ENCODE assay signal across 19 cellular contexts in genomic region chr18:58361212-58361611, GRCh38.
DNase-seq lines count a peak whose midpoint lies in the region; ATAC-seq and TF ChIP-seq lines count a peak whose summit lies in the region.
"Had no signal": no experiment of that assay in that cellular context is flagged by ENCODE, and none has a peak within 500 bp of the region (broad histone marks: within the 10 kb centered on the region; RNA-seq: fewer than 3 reads in every experiment).

No MANE protein-coding gene starts in this region.

- no peak for TF ChIP-seq POLR2A in stomach (IDR thresholded peaks at IDR 0.05)

- intact Hi-C loops in stomach (cut with DNase I; ENCODE audit: low total_unique reads): no loop called here

- H3K4me3 Mint-ChIP-seq in GM23338: no peak overlapping the region
- H3K4me3 Mint-ChIP-seq in chondrocyte (ENCODE audit: unreplicated experiment): no peak overlapping the region
- H3K4me3 Mint-ChIP-seq: activated naive CD4-positive, alpha-beta T cell treated with anti-CD3 and anti-CD28 coated beads for 36 hours; CD4-positive, alpha-beta T cell had no signal

- H3K4me3 ChIP-seq in GM23338: no peak overlapping the region
- H3K4me3 ChIP-seq in right atrium auricular region: peak overlapping the region in 1 of 2 donors; percentile 23
- H3K4me3 ChIP-seq in stomach: no peak overlapping the region

- H3K27ac Mint-ChIP-seq in GM23338: peak overlapping the region; percentile 16; the same call in 1 of the 2 replicates
- H3K27ac Mint-ChIP-seq in chondrocyte (ENCODE audit: unreplicated experiment): peak overlapping the region; percentile 97
- H3K27ac Mint-ChIP-seq: activated naive CD4-positive, alpha-beta T cell treated with anti-CD3 and anti-CD28 coated beads for 36 hours; CD4-positive, alpha-beta T cell had no signal

- no peaks in the 10 kb centered on the region for H3K9me2 ChIP-seq in GM23338 (ENCODE audit: insufficient read depth)

- H3F3A ChIP-seq in GM23338 (replicated peaks; ENCODE audit: low read depth): no peaks in the 10 kb centered on the region

- TF ChIP-seq CTCF in GM23338 (conservative IDR thresholded peaks at IDR 0.05; ENCODE audit: low read depth in 2 of 2) (no peak), chondrocyte (IDR thresholded peaks at IDR 0.05) (no peak), right atrium auricular region (IDR thresholded peaks at IDR 0.05) (no peak), stomach (IDR thresholded peaks at IDR 0.05) (no peak)

- DNase-seq in GM23338 (ENCODE audit: low spot score): no peak
- no peak for DNase-seq in chondrocyte (ENCODE audit: low spot score)
- no peak for DNase-seq in right atrium auricular region (ENCODE audit: low spot score)
- no peak for DNase-seq in stomach
- DNase-seq in HuH-7.5 (ENCODE audit: low spot score): no peak
- no peak for DNase-seq in NCI-H226
- DNase-seq: activated CD4-positive, CD25-positive, alpha-beta regulatory T cell treated with anti-CD3 and anti-CD28 coated beads, Interleukin-2, amount 50 U/mL, for 72 hours; activated CD8-positive, alpha-beta memory T cell treated with anti-CD3 and anti-CD28 coated beads, Interleukin-2, amount 50 U/mL, for 4 hours; activated naive CD4-positive, alpha-beta T cell treated with anti-CD3 and anti-CD28 coated beads for 36 hours; CD4-positive, alpha-beta T cell; cerebellar nuclear complex; Kasumi-1; mesendoderm; NCI-H524; stimulated activated CD4-positive, alpha-beta T cell treated with anti-CD3 and anti-CD28 coated beads, Interleukin-12 subunit alpha, Interleukin-12 subunit beta, amount 100 ng/mL, for 4 hours had no signal

- H3K27me3 Mint-ChIP-seq in GM23338 (ENCODE audit: insufficient read depth, low read depth, poor library complexity): no peaks in the 10 kb centered on the region
- no peaks in the 10 kb centered on the region for H3K27me3 Mint-ChIP-seq in chondrocyte (ENCODE audit: low read depth)

- H3K27me3 ChIP-seq in GM23338 (ENCODE audit: insufficient read depth) (no peaks in the 10 kb centered on the region), right atrium auricular region (no peaks in the 10 kb centered on the region), stomach (no peaks in the 10 kb centered on the region)

- no peaks in the 10 kb centered on the region for H3K9me3 Mint-ChIP-seq in GM23338
- H3K9me3 Mint-ChIP-seq in chondrocyte (ENCODE audit: low read depth): no peaks in the 10 kb centered on the region
- H3K9me3 Mint-ChIP-seq: activated naive CD4-positive, alpha-beta T cell treated with anti-CD3 and anti-CD28 coated beads for 36 hours; CD4-positive, alpha-beta T cell had no signal

- H3K36me3 ChIP-seq in GM23338 (ENCODE audit: insufficient read depth) (peaks cover 10% of the 10 kb centered on the region), right atrium auricular region (peaks cover 15% of the 10 kb centered on the region), stomach (peaks cover 23 to 66% (median 49%) of the 10 kb centered on the region in 4 donors)

- no peak overlapping the region for H2AFZ ChIP-seq in GM23338

- no peak overlapping the region for H3K4me2 ChIP-seq in GM23338

- H3K36me3 Mint-ChIP-seq in GM23338 (ENCODE audit: low read depth) (peaks cover 23% of the 10 kb centered on the region; the same call in 2 of the 3 replicates), chondrocyte (ENCODE audit: low read depth) (peaks cover 2% of the 10 kb centered on the region)

- ATAC-seq in GM23338 (no peak), HG03565 (IDR thresholded peaks at IDR 0.05; ENCODE audit: unreplicated experiment) (no peak), HG03175 (IDR thresholded peaks at IDR 0.05; ENCODE audit: unreplicated experiment) (no peak)
- ATAC-seq: esophagus mucosa, HCT116 had no signal

- no peaks in the 10 kb centered on the region for H4K20me1 ChIP-seq in GM23338 (replicated peaks; ENCODE audit: insufficient read depth)

- H3K9me3 ChIP-seq in right atrium auricular region: no peaks in the 10 kb centered on the region
- no peaks in the 10 kb centered on the region for H3K9me3 ChIP-seq in stomach

- no peaks in the 10 kb centered on the region for H3K79me2 ChIP-seq in GM23338 (replicated peaks; ENCODE audit: insufficient read depth)

- H3K27ac ChIP-seq in GM23338 (ENCODE audit: low read depth): peak overlapping the region; percentile 41; the same call in 1 of the 2 replicates
- peak overlapping the region; percentile 67 to 78 for H3K27ac ChIP-seq in right atrium auricular region
- H3K27ac ChIP-seq in stomach: peak overlapping the region in 4 of 5 donors; percentile 45 to 74 (median 56)

- TF ChIP-seq EP300 in stomach (IDR thresholded peaks at IDR 0.05): no peak

- H3K4me1 Mint-ChIP-seq in GM23338 (peaks cover 45% of the 10 kb centered on the region), chondrocyte (ENCODE audit: low read depth) (peaks cover 62% of the 10 kb centered on the region)

- WGBS in stomach, 5 donors: 83 to 90% (median 88%) methylated on average over 5 of the region's 5 CpGs

- H3K4me1 ChIP-seq in GM23338 (ENCODE audit: insufficient read depth) (peaks cover 9% of the 10 kb centered on the region), right atrium auricular region (peaks cover 0 to 25% of the 10 kb centered on the region in 2 donors), stomach (peaks cover 0 to 8% (median 4%) of the 10 kb centered on the region in 4 donors)

TF ChIP-seq in GM23338, 12 proteins besides CTCF, POLR2A, EP300 and RAD21 (continues in another document):
- TF ChIP-seq EZH2phosphoT487 (IDR thresholded peaks at IDR 0.05; ENCODE audit: unreplicated experiment) (no peak), JUNB (IDR thresholded peaks at IDR 0.05; ENCODE audit: unreplicated experiment) (no peak), STAT1 (IDR thresholded peaks at IDR 0.05; ENCODE audit: unreplicated experiment) (no peak), NANOG (IDR thresholded peaks at IDR 0.05; ENCODE audit: borderline replicate concordance) (no peak)
- TF ChIP-seq, protein P1, sequence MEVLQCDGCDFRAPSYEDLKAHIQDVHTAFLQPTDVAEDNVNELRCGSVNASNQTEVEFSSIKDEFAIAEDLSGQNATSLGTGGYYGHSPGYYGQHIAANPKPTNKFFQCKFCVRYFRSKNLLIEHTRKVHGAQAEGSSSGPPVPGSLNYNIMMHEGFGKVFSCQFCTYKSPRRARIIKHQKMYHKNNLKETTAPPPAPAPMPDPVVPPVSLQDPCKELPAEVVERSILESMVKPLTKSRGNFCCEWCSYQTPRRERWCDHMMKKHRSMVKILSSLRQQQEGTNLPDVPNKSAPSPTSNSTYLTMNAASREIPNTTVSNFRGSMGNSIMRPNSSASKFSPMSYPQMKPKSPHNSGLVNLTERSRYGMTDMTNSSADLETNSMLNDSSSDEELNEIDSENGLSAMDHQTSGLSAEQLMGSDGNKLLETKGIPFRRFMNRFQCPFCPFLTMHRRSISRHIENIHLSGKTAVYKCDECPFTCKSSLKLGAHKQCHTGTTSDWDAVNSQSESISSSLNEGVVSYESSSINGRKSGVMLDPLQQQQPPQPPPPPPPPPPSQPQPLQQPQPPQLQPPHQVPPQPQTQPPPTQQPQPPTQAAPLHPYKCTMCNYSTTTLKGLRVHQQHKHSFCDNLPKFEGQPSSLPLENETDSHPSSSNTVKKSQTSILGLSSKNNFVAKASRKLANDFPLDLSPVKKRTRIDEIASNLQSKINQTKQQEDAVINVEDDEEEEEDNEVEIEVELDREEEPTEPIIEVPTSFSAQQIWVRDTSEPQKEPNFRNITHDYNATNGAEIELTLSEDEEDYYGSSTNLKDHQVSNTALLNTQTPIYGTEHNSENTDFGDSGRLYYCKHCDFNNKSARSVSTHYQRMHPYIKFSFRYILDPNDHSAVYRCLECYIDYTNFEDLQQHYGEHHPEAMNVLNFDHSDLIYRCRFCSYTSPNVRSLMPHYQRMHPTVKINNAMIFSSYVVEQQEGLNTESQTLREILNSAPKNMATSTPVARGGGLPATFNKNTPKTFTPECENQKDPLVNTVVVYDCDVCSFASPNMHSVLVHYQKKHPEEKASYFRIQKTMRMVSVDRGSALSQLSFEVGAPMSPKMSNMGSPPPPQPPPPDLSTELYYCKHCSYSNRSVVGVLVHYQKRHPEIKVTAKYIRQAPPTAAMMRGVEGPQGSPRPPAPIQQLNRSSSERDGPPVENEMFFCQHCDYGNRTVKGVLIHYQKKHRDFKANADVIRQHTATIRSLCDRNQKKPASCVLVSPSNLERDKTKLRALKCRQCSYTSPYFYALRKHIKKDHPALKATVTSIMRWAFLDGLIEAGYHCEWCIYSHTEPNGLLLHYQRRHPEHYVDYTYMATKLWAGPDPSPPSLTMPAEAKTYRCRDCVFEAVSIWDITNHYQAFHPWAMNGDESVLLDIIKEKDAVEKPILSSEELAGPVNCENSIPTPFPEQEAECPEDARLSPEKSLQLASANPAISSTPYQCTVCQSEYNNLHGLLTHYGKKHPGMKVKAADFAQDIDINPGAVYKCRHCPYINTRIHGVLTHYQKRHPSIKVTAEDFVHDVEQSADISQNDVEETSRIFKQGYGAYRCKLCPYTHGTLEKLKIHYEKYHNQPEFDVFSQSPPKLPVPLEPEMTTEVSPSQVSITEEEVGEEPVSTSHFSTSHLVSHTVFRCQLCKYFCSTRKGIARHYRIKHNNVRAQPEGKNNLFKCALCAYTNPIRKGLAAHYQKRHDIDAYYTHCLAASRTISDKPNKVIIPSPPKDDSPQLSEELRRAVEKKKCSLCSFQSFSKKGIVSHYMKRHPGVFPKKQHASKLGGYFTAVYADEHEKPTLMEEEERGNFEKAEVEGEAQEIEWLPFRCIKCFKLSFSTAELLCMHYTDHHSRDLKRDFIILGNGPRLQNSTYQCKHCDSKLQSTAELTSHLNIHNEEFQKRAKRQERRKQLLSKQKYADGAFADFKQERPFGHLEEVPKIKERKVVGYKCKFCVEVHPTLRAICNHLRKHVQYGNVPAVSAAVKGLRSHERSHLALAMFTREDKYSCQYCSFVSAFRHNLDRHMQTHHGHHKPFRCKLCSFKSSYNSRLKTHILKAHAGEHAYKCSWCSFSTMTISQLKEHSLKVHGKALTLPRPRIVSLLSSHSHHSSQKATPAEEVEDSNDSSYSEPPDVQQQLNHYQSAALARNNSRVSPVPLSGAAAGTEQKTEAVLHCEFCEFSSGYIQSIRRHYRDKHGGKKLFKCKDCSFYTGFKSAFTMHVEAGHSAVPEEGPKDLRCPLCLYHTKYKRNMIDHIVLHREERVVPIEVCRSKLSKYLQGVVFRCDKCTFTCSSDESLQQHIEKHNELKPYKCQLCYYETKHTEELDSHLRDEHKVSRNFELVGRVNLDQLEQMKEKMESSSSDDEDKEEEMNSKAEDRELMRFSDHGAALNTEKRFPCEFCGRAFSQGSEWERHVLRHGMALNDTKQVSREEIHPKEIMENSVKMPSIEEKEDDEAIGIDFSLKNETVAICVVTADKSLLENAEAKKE (CRISPR knock-in tag; IDR thresholded peaks at IDR 0.05): no peak
- TF ChIP-seq, protein P2, sequence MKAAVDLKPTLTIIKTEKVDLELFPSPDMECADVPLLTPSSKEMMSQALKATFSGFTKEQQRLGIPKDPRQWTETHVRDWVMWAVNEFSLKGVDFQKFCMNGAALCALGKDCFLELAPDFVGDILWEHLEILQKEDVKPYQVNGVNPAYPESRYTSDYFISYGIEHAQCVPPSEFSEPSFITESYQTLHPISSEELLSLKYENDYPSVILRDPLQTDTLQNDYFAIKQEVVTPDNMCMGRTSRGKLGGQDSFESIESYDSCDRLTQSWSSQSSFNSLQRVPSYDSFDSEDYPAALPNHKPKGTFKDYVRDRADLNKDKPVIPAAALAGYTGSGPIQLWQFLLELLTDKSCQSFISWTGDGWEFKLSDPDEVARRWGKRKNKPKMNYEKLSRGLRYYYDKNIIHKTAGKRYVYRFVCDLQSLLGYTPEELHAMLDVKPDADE (IDR thresholded peaks at IDR 0.05): no peak
